In the genomic region with DNA sequence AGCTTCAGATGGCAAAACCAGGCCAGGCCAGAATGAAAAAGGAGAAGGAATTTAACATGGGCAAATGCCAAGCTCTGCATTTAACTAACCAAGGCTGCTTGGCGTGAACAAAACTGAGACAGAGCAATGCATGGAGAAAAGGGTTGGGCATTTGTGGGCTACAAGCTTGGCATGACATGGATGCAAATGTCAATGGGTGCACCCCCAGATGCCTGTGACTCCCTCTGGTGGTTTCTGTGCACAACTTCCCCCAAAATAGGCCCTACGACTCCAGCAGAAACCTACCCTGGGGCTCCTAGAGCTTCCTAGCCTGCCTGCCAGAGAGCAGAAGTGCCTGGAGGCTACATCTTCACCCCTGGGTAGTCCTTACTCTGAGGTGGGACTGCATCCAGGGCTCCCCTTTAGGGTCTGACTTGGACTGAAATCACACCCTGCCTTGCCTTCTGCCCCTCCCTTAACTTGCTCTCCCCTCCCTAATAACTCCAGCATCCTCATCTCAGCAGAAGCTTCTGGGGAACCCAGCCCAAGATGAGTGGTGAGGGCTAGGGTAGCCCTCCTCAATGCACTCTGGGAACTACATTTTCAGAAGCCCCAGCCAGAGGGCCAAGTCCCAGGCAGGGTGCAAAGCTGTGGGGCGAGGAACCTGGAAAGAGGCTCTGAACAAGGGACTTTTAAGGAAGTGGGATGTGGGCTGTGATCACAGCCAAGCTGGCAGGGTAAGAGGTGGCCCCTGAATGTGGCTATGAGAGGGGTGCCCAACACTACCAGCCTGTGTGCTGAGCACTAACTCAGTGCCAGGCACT, we compare ENCODE assay signal across 1 cellular context.
TF ChIP-seq lines count a peak whose summit lies in the region.

No MANE protein-coding gene starts in this region.

TF ChIP-seq in A549, 52 proteins besides CTCF, POLR2A, EP300 and RAD21 (continued from another document):
- no peak for TF ChIP-seq REST (IDR thresholded peaks at IDR 0.05)
- peak; percentile 50 to 76; a peak in 3 of 5 replicates for TF ChIP-seq JUN (IDR thresholded peaks at IDR 0.05)
- TF ChIP-seq BHLHE40 (IDR thresholded peaks at IDR 0.05; ENCODE audit: low read depth, low read length): no peak
- TF ChIP-seq E2F6 (IDR thresholded peaks at IDR 0.05; ENCODE audit: borderline replicate concordance, low read depth): no peak
- TF ChIP-seq POLR2AphosphoS2 (conservative IDR thresholded peaks at IDR 0.05; ENCODE audit: low read length): peak; percentile 68
- TF ChIP-seq, protein P1, sequence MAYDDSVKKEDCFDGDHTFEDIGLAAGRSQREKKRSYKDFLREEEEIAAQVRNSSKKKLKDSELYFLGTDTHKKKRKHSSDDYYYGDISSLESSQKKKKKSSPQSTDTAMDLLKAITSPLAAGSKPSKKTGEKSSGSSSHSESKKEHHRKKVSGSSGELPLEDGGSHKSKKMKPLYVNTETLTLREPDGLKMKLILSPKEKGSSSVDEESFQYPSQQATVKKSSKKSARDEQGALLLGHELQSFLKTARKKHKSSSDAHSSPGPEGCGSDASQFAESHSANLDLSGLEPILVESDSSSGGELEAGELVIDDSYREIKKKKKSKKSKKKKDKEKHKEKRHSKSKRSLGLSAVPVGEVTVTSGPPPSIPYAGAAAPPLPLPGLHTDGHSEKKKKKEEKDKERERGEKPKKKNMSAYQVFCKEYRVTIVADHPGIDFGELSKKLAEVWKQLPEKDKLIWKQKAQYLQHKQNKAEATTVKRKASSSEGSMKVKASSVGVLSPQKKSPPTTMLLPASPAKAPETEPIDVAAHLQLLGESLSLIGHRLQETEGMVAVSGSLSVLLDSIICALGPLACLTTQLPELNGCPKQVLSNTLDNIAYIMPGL (CRISPR knock-in tag; IDR thresholded peaks at IDR 0.05; ENCODE audit: borderline replicate concordance): peak; percentile 13; the same call in 1 of the 2 replicates
- TF ChIP-seq MAZ (IDR thresholded peaks at IDR 0.05; ENCODE audit: borderline replicate concordance, low read depth, low read length): no peak
- 0 out of 2 replicates have a peak, but pooled peaks have one; percentile 71 for TF ChIP-seq FOSB (CRISPR knock-in tag; IDR thresholded peaks at IDR 0.05)
- peak; percentile 28; the same call in 1 of the 2 replicates for TF ChIP-seq HOXB5 (CRISPR knock-in tag; IDR thresholded peaks at IDR 0.05)
- TF ChIP-seq ATOH8 (CRISPR knock-in tag; IDR thresholded peaks at IDR 0.05; ENCODE audit: low read depth): peak; percentile 92
- no peak for TF ChIP-seq MAX (IDR thresholded peaks at IDR 0.05)
- no peak for TF ChIP-seq CHD4 (IDR thresholded peaks at IDR 0.05; ENCODE audit: borderline replicate concordance)
- no peak for TF ChIP-seq TFCP2L1 (CRISPR knock-in tag; IDR thresholded peaks at IDR 0.05)
- TF ChIP-seq SREBF2 (IDR thresholded peaks at IDR 0.05): no peak
- TF ChIP-seq ESRRA (IDR thresholded peaks at IDR 0.05; ENCODE audit: borderline replicate concordance, low read length): no peak
- TF ChIP-seq, protein P2, sequence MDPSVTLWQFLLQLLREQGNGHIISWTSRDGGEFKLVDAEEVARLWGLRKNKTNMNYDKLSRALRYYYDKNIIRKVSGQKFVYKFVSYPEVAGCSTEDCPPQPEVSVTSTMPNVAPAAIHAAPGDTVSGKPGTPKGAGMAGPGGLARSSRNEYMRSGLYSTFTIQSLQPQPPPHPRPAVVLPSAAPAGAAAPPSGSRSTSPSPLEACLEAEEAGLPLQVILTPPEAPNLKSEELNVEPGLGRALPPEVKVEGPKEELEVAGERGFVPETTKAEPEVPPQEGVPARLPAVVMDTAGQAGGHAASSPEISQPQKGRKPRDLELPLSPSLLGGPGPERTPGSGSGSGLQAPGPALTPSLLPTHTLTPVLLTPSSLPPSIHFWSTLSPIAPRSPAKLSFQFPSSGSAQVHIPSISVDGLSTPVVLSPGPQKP (IDR thresholded peaks at IDR 0.05; ENCODE audit: low read depth, low read length): no peak
- TF ChIP-seq HOXB13 (CRISPR knock-in tag; IDR thresholded peaks at IDR 0.05; ENCODE audit: low read depth): peak; percentile 88
- no peak for TF ChIP-seq MYC (IDR thresholded peaks at IDR 0.05; ENCODE audit: borderline replicate concordance, low read length)
- TF ChIP-seq PHF8 (IDR thresholded peaks at IDR 0.05; ENCODE audit: borderline replicate concordance, low read depth): no peak
- no peak for TF ChIP-seq USF2 (IDR thresholded peaks at IDR 0.05)
